Comparison of ENCODE assay signal across 16 cellular contexts in genomic region chr15:89521605-89522004, GRCh38. TPM values are rescaled to one million over a fixed set of nuclear protein-coding genes. Genes with fewer than 3 reads are reported as not detected.
DNase-seq lines count a peak whose midpoint lies in the region; ATAC-seq and TF ChIP-seq lines count a peak whose summit lies in the region.
"Had no signal": no experiment of that assay in that cellular context is flagged by ENCODE, and none has a peak within 500 bp of the region (broad histone marks: within the 10 kb centered on the region; RNA-seq: fewer than 3 reads in every experiment).

No MANE protein-coding gene starts in this region.

- peak; percentile 44 for DNase-seq in NCI-H774 (lab: John Stamatoyannopoulos, UW)
- no peak for DNase-seq in RWPE2 (ENCODE audit: low spot score)
- no peak for DNase-seq in epithelial cell of prostate (ENCODE audit: low read depth, low spot score)
- DNase-seq in foreskin keratinocyte: peak in 1 of 2 donors; percentile 50
- DNase-seq in SHP77 (lab: John Stamatoyannopoulos, UW): no peak
- DNase-seq in NCI-H524 (lab: John Stamatoyannopoulos, UW): no peak
- no peak for DNase-seq in left lobe of liver (ENCODE audit: low spot score)
- DNase-seq in stimulated activated CD8-positive, alpha-beta memory T cell treated with anti-CD3 and anti-CD28 coated beads, Interleukin-4, amount 100 ng/mL, for 48 hours: no peak
- DNase-seq: BE2C; CD8-positive, alpha-beta memory T cell; DMS53; GOT3; H9 had no signal

- no peak overlapping the region for H3K27ac ChIP-seq in RWPE2 (ENCODE audit: poor library complexity, severe bottlenecking)
- peak overlapping the region; percentile 63 for H3K27ac ChIP-seq in epithelial cell of prostate
- H3K27ac ChIP-seq in foreskin keratinocyte: no peak overlapping the region
- H3K27ac ChIP-seq: A549 had no signal

- H3K9me3 ChIP-seq in RWPE2 (ENCODE audit: severe bottlenecking): peaks cover 2% of the 10 kb centered on the region
- H3K9me3 ChIP-seq: A549, BE2C had no signal

- peak; percentile 39; the same call in 2 of the 3 replicates for ATAC-seq in RWPE2 (ENCODE audit: low read depth)
- peak; percentile 74 for ATAC-seq in foreskin keratinocyte
- ATAC-seq in left lobe of liver: no peak
- ATAC-seq: A549 had no signal

- H3K36me3 ChIP-seq in RWPE2 (ENCODE audit: low read depth): no peaks in the 10 kb centered on the region
- H3K36me3 ChIP-seq: BE2C had no signal

- no peaks in the 10 kb centered on the region for H3K27me3 ChIP-seq in RWPE2 (ENCODE audit: insufficient read depth, poor library complexity, severe bottlenecking)
- H3K27me3 ChIP-seq in foreskin keratinocyte: peaks cover 3% of the 10 kb centered on the region

- no peak overlapping the region for H3K4me3 ChIP-seq in RWPE2 (ENCODE audit: severe bottlenecking)
- H3K4me3 ChIP-seq: A549 had no signal

- TF ChIP-seq CTCF in RWPE2 (IDR thresholded peaks at IDR 0.05; ENCODE audit: poor library complexity, severe bottlenecking) (no peak), foreskin keratinocyte (conservative IDR thresholded peaks at IDR 0.05) (no peak)

- H3K4me1 ChIP-seq in RWPE2 (ENCODE audit: insufficient read depth, poor library complexity, severe bottlenecking) (no peaks in the 10 kb centered on the region), foreskin keratinocyte (no peaks in the 10 kb centered on the region)
- H3K4me1 ChIP-seq: A549, BE2C had no signal

RNA-seq across cellular contexts. Expression of gene RHCG, which starts 25.2 kb away (rescaled TPM):
- total RNA-seq in foreskin keratinocyte (0.54 and 0.56 TPM in 2 replicates), left lobe of liver (0.15 TPM)
- 0.66 TPM in 2 replicates for polyA plus RNA-seq in foreskin keratinocyte
- total RNA-seq: CD8-positive, alpha-beta memory T cell; Daoy had no signal
- polyA plus RNA-seq: AG04450; CD8-positive, alpha-beta memory T cell had no signal

RNA-seq across cellular contexts. Expression of gene TICRR, which starts 53.7 kb away (rescaled TPM):
- total RNA-seq in foreskin keratinocyte (14.9 and 15.9 TPM in 2 replicates), left lobe of liver (0.10 TPM)
- polyA plus RNA-seq in foreskin keratinocyte: 5.1 and 5.6 TPM in 2 replicates
- polyA plus RNA-seq: CD8-positive, alpha-beta memory T cell had no signal

Comparison
In these comparisons a context has a peak if more than half of its experiments do, and no peak if none do; other contexts are left out.
1. RNA of gene TICRR, which starts 53.7 kb away (total RNA-seq): 14.9 to 15.9 TPM in foreskin keratinocyte; 0.10 TPM in left lobe of liver (single experiment); every median in the first group is over 10 times any median in the second.